9 cellular contexts compared by ENCODE assay signal in the genomic region with DNA sequence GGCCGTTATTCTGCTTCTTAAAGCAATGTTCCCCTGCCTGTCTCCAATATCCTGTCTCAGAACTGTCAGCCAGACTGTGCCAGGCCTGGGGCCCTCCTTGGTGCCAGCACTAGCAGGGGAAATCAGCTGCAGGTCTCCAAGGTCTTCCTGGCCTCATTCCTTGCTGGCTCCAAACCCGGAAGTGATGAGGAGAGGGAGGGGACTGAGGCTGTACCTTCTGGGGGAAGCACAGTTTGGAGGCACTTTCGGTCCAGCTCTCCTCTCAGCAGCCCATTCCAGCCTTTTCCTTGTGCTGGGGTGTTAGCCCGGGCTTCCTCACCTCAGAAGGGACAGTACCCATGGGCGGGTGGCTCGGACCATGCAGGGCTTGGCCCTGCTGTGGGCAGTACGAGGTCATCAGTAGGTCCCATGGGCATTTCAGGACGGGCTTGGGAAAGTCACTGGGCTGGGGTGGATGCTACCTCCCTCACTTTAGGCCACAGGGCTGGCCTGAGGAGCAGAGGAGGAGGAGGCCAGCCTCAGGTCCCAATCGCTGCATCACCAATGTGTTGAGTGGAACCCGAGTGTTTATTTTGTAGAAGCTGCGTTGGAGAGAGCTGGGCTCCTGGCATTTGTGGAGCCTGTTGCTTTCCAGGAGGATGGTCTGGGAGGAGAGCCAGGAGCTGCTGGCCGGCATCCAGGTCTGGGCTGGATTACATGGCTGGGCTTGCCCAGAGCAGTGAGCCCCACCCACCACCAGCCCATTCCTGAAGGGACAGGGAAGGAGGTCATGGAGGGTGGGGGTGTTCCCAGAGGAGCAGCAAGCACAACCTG. TPM values are rescaled to one million over a fixed set of nuclear protein-coding genes. Genes with fewer than 3 reads are reported as not detected.
DNase-seq lines count a peak whose midpoint lies in the region; ATAC-seq, FAIRE-seq and TF ChIP-seq lines count a peak whose summit lies in the region.
"Not testable (repeated sequence)": the region's sequence is repeated elsewhere in the genome, so short reads cannot be mapped to it uniquely, and the experiment has no call there.
"Had no signal": no experiment of that assay in that cellular context is flagged by ENCODE, and none has a peak within 500 bp of the region (broad histone marks: within the 10 kb centered on the region; RNA-seq: fewer than 3 reads in every experiment).

No MANE protein-coding gene starts in this region.

- not testable (repeated sequence) for H3K9ac ChIP-seq in colonic mucosa (ENCODE audit: low read depth in 2 of 2, low read length in 2 of 2); kidney (ENCODE audit: low read length in 2 of 2)

- not testable (repeated sequence) for H3K27me3 ChIP-seq in colonic mucosa; psoas muscle (ENCODE audit: insufficient read depth in 3 of 3, low read length in 2 of 3); tibial artery

- DNase-seq in activated CD8-positive, alpha-beta memory T cell treated with anti-CD3 and anti-CD28 coated beads for 24 hours: peak; percentile 30
- DNase-seq in colonic mucosa: peak; percentile 19
- not testable (repeated sequence) for DNase-seq in Right ventricle myocardium inferior (ENCODE audit: missing footprints)
- peak; percentile 39 for DNase-seq in kidney
- peak; percentile 4 to 44 (median 41) for DNase-seq in mucosa of descending colon
- DNase-seq in psoas muscle: peak; percentile 22 to 44
- DNase-seq in tibial artery: peak; percentile 18 to 70

- H3K9me3 ChIP-seq in HEK293 (ENCODE audit: control insufficient read depth, insufficient read depth, low read depth, low read length); colonic mucosa; kidney (ENCODE audit: control insufficient read depth in 1 of 2, low read length in 2 of 2); mucosa of descending colon; psoas muscle; tibial artery: not testable (repeated sequence)

- ATAC-seq in Right ventricle myocardium inferior (peak; percentile 86), mucosa of descending colon (peak; percentile 81), psoas muscle (peak; percentile 78 to 86 (median 80))

- CTCF ChIA-PET in HEK293 (lab: Yijun Ruan, JAX): not testable (repeated sequence)

- WGBS in psoas muscle, 3 donors: 0 to 6% (median 4%) methylated on average over 2 to 4 of the region's 12 CpGs

- intact Hi-C loops in colonic mucosa (cut with DNase I); Right ventricle myocardium inferior (cut with DNase I); kidney (cut with DNase I); mucosa of descending colon (cut with DNase I, micrococcal nuclease); psoas muscle (cut with DNase I); tibial artery (cut with DNase I; ENCODE audit: low total_unique reads): not testable (repeated sequence)

- TF ChIP-seq CTCF in HEK293 (tag by site-specific recombination; IDR thresholded peaks at IDR 0.05); colonic mucosa (IDR thresholded peaks at IDR 0.05); kidney (IDR thresholded peaks at IDR 0.05; ENCODE audit: borderline replicate concordance, extremely low read depth, insufficient read depth); mucosa of descending colon (IDR thresholded peaks at IDR 0.05); psoas muscle (IDR thresholded peaks at IDR 0.05); tibial artery (IDR thresholded peaks at IDR 0.05): not testable (repeated sequence)

- POLR2A ChIA-PET in HEK293 (lab: Yijun Ruan, JAX): not testable (repeated sequence)

- H3K4me1 ChIP-seq in HEK293 (ENCODE audit: control insufficient read depth, insufficient read depth, low read length); colonic mucosa; kidney (ENCODE audit: control insufficient read depth in 1 of 2, insufficient read depth in 1 of 2, low read depth in 1 of 2, low read length in 2 of 2); mucosa of descending colon (ENCODE audit: low read depth); psoas muscle; tibial artery: not testable (repeated sequence)

- not testable (repeated sequence) for H3K4me3 ChIP-seq in HEK293 (ENCODE audit: low read depth, low read length); colonic mucosa; kidney (ENCODE audit: low read length in 2 of 2); mucosa of descending colon; psoas muscle; tibial artery

- FAIRE-seq in kidney (lab: Jason Lieb, UNC): not testable (repeated sequence)

- not testable (repeated sequence) for H3K36me3 ChIP-seq in HEK293 (ENCODE audit: control insufficient read depth in 2 of 2, insufficient read depth in 1 of 2, low read length in 2 of 2); colonic mucosa; kidney (ENCODE audit: control insufficient read depth in 1 of 2, insufficient read depth in 2 of 2, low read length in 2 of 2); mucosa of descending colon (ENCODE audit: low read depth); psoas muscle (ENCODE audit: insufficient read depth in 1 of 2, low read depth in 1 of 2); tibial artery

- H3K27ac ChIP-seq in HEK293 (ENCODE audit: extremely low read depth, low read depth, low read length) (0 out of 2 replicates have a peak overlapping the region, but pooled peaks have one; percentile 41), tibial artery (peak overlapping the region in 1 of 2 donors; percentile 54)
- H3K27ac ChIP-seq in colonic mucosa; kidney (ENCODE audit: low read depth in 2 of 2, low read length in 2 of 2); psoas muscle: not testable (repeated sequence)

RNA-seq across cellular contexts. Expression of a gene that starts 19.0 kb away (rescaled TPM):
- 1 to 10 TPM; 6.0 to 6.3 TPM for total RNA-seq in colonic mucosa
- 1.4 TPM for total RNA-seq in Right ventricle myocardium inferior
- total RNA-seq in kidney: 4.2 TPM
- 1.4 TPM for polyA plus RNA-seq in kidney (ENCODE audit: insufficient read depth, low read depth, low replicate concordance)
- 1 to 10 TPM; 6.0 to 6.2 (median 6.0) TPM for total RNA-seq in mucosa of descending colon
- 1 to 10 TPM; 1.8 to 3.2 (median 2.3) TPM for total RNA-seq in psoas muscle
- polyA plus RNA-seq in psoas muscle: 1 to 10 TPM in 2 of 3 donors, under 1 TPM in 1; 0.94 to 2.2 (median 1.2) TPM

RNA-seq across cellular contexts. Expression of a gene that starts 31.0 kb away (rescaled TPM):
- total RNA-seq in colonic mucosa: 1 to 10 TPM in 1 of 2 donors, under 1 TPM in 1; 0.80 to 3.3 TPM
- total RNA-seq in Right ventricle myocardium inferior: 1.2 TPM
- total RNA-seq in kidney: 1.4 TPM
- polyA plus RNA-seq in kidney (ENCODE audit: insufficient read depth, low read depth, low replicate concordance): 2.1 TPM
- 1 to 10 TPM; 1.3 to 2.9 (median 2.1) TPM for total RNA-seq in mucosa of descending colon
- under 1 TPM in 1 of 4 donors, not detected in 3; 0.34 TPM for total RNA-seq in psoas muscle
- under 1 TPM; 0.01 to 0.07 (median 0.06) TPM for polyA plus RNA-seq in psoas muscle

RNA-seq across cellular contexts. Expression of a gene that starts 52.7 kb away (rescaled TPM):
- total RNA-seq in colonic mucosa: under 1 TPM; 0.05 to 0.11 TPM
- 0.08 TPM for total RNA-seq in Right ventricle myocardium inferior
- total RNA-seq in kidney: 0.16 TPM
- polyA plus RNA-seq in kidney (ENCODE audit: insufficient read depth, low read depth, low replicate concordance): not detected
- under 1 TPM in 1 of 3 donors, not detected in 2; 0.09 TPM for total RNA-seq in mucosa of descending colon
- under 1 TPM in 1 of 4 donors, not detected in 3; 0.08 TPM for total RNA-seq in psoas muscle
- under 1 TPM in 1 of 3 donors, not detected in 2; 0.01 TPM for polyA plus RNA-seq in psoas muscle
- total RNA-seq: GM23248 had no signal
